Comparison of ENCODE assay signal across 27 cellular contexts in the genomic region with DNA sequence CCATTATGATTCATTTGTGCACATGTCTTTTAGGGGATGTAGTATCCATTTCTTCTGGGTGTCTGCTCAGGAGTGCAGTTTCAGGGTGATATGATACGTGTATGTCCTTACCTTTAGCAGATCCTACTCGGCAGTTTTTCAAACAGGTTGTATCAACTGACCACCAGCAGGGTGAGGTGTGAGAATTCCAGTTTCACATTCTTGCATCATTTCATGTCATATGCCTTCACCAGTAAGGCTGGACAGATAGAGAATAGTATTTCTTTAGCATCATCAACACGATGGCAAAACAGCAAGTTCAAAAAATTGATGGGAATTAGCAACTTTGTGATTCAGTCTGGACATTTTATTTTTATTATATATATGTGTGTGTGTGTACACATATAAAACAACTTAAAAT.
"Had no signal": no experiment of that assay in that cellular context is flagged by ENCODE, and none has a peak within 500 bp of the region (broad histone marks: within the 10 kb centered on the region; RNA-seq: fewer than 3 reads in every experiment).

No MANE protein-coding gene starts in this region.

- H3K4me1 Mint-ChIP-seq: nephron; neural progenitor cell; stimulated activated effector memory CD8-positive, alpha-beta T cell treated with anti-CD3 and anti-CD28 coated beads, Interleukin-12 subunit alpha, Interleukin-12 subunit beta, amount 100 ng/mL, for 72 hours had no signal

- ATAC-seq: psoas muscle; right cardiac atrium; right lobe of liver; stimulated activated effector memory CD8-positive, alpha-beta T cell treated with anti-CD3 and anti-CD28 coated beads, Interleukin-12 subunit alpha, Interleukin-12 subunit beta, amount 100 ng/mL, for 72 hours; stimulated activated naive B cell treated with anti-CD40 and anti-IgM and Interleukin-4, amounts not matched to agents 10 μg/mL and 1 μg/mL and 100 μg/mL, for 72 hours had no signal

- H3K27ac Mint-ChIP-seq: nephron; neural progenitor cell; progenitor cell of endocrine pancreas; stimulated activated effector memory CD8-positive, alpha-beta T cell treated with anti-CD3 and anti-CD28 coated beads, Interleukin-12 subunit alpha, Interleukin-12 subunit beta, amount 100 ng/mL, for 72 hours; stimulated activated naive B cell treated with anti-CD40 and anti-IgM and Interleukin-4, amounts not matched to agents 10 μg/mL and 1 μg/mL and 100 μg/mL, for 72 hours; stimulated activated naive CD8-positive, alpha-beta T cell treated with anti-CD3 and anti-CD28 coated beads, Interleukin-15, Interleukin-2, amounts not matched to agents 100 ng/mL and 50 ng/mL, for 24 hours had no signal

- H3K36me3 Mint-ChIP-seq: stimulated activated effector memory CD8-positive, alpha-beta T cell treated with anti-CD3 and anti-CD28 coated beads, Interleukin-12 subunit alpha, Interleukin-12 subunit beta, amount 100 ng/mL, for 72 hours had no signal

- H3K79me2 ChIP-seq: parathyroid adenoma had no signal

- H3K9ac ChIP-seq: neural progenitor cell, parathyroid adenoma had no signal

- H3K36me3 ChIP-seq: neural progenitor cell, ovary, right lobe of liver, sigmoid colon, stomach, thoracic aorta, thyroid gland, tibial nerve, upper lobe of left lung, vagina had no signal

- FAIRE-seq: small intestine, urothelium cell line had no signal

- H3K27me3 Mint-ChIP-seq: progenitor cell of endocrine pancreas; stimulated activated naive CD8-positive, alpha-beta T cell treated with anti-CD3 and anti-CD28 coated beads, Interleukin-15, Interleukin-2, amounts not matched to agents 100 ng/mL and 50 ng/mL, for 24 hours had no signal

- H3K4me1 ChIP-seq: neural progenitor cell, parathyroid adenoma, psoas muscle, right lobe of liver, sigmoid colon, stomach, tibial nerve, upper lobe of left lung, vagina had no signal

- H3K9me3 ChIP-seq: psoas muscle, right lobe of liver, sigmoid colon, thoracic aorta, thyroid gland, vagina had no signal

- H3K4me3 Mint-ChIP-seq: nephron; neural progenitor cell; stimulated activated effector memory CD8-positive, alpha-beta T cell treated with anti-CD3 and anti-CD28 coated beads, Interleukin-12 subunit alpha, Interleukin-12 subunit beta, amount 100 ng/mL, for 72 hours; stimulated activated naive B cell treated with anti-CD40 and anti-IgM and Interleukin-4, amounts not matched to agents 10 μg/mL and 1 μg/mL and 100 μg/mL, for 72 hours; stimulated activated naive CD8-positive, alpha-beta T cell treated with anti-CD3 and anti-CD28 coated beads, Interleukin-15, Interleukin-2, amounts not matched to agents 100 ng/mL and 50 ng/mL, for 24 hours had no signal

- DNase-seq: occipital lobe; ovary; posterior cingulate gyrus; psoas muscle; right cardiac atrium; right lobe of liver; sigmoid colon; small intestine; stimulated activated CD4-positive, alpha-beta T cell treated with anti-CD3 and anti-CD28 coated beads, Interleukin-15, amount 100 ng/mL, for 24 hours; stimulated activated CD4-positive, alpha-beta T cell treated with anti-CD3 and anti-CD28 coated beads, Interleukin-2, amount 100 ng/mL, for 24 hours; stimulated activated CD4-positive, alpha-beta T cell treated with anti-CD3 and anti-CD28 coated beads, Interleukin-2, amount 100 ng/mL, for 48 hours; stimulated activated CD4-positive, alpha-beta T cell treated with anti-CD3 and anti-CD28 coated beads, Interleukin-4, amount 100 ng/mL, for 24 hours; stimulated activated naive B cell treated with anti-CD40 and anti-IgM and Interleukin-4, amounts not matched to agents 10 μg/mL and 1 μg/mL and 100 μg/mL, for 72 hours; stimulated activated naive CD4-positive, alpha-beta T cell treated with Interleukin-2 at 50 U/mL for 16 hours; stomach; thyroid gland; upper lobe of left lung had no signal

- H3K27me3 ChIP-seq: neural progenitor cell, ovary, right lobe of liver, sigmoid colon, stomach, thyroid gland, tibial nerve, upper lobe of left lung, vagina had no signal

- H2AFZ ChIP-seq: neural progenitor cell, parathyroid adenoma had no signal

- H3K4me2 ChIP-seq: neural progenitor cell had no signal

- H3K4me3 ChIP-seq: neural progenitor cell, ovary, psoas muscle, right lobe of liver, sigmoid colon, stomach, thoracic aorta, thyroid gland, tibial nerve, upper lobe of left lung, vagina had no signal

- H3K27ac ChIP-seq: neural progenitor cell, ovary, parathyroid adenoma, psoas muscle, right lobe of liver, sigmoid colon, stomach, thoracic aorta, thyroid gland, tibial nerve, upper lobe of left lung, vagina had no signal
